27 cellular contexts compared by ENCODE assay signal in genomic region chr3:107739227-107739626, GRCh38.
"Had no signal": no experiment of that assay in that cellular context is flagged by ENCODE, and none has a peak within 500 bp of the region (broad histone marks: within the 10 kb centered on the region; RNA-seq: fewer than 3 reads in every experiment).

No MANE protein-coding gene starts in this region.

- H3K9me3 ChIP-seq: esophagus muscularis mucosa, left ventricle myocardium inferior, mucosa of descending colon, ovary, right lobe of liver, stomach, thyroid gland, upper lobe of left lung, vagina had no signal

- H3K4me3 ChIP-seq: esophagus muscularis mucosa, left ventricle myocardium inferior, lung, mucosa of descending colon, ovary, right lobe of liver, stomach, thyroid gland, upper lobe of left lung, vagina had no signal

- ATAC-seq: activated CD4-positive, CD25-positive, alpha-beta regulatory T cell treated with anti-CD3 and anti-CD28 coated beads, Interleukin-2, amount 50 U/mL, for 24 hours; foreskin keratinocyte; mucosa of descending colon; right lobe of liver; stimulated activated effector memory CD8-positive, alpha-beta T cell treated with anti-CD3 and anti-CD28 coated beads, Interleukin-12 subunit alpha, Interleukin-12 subunit beta, amount 100 ng/mL, for 72 hours had no signal

- DNase-seq: activated CD4-positive, alpha-beta T cell treated with anti-CD3 and anti-CD28 coated beads for 48 hours; activated CD4-positive, alpha-beta T cell treated with anti-CD3 and anti-CD28 coated beads, Interleukin-2, amount 50 U/mL, for 48 hours; activated CD8-positive, alpha-beta memory T cell treated with anti-CD3 and anti-CD28 coated beads for 24 hours; activated effector memory CD4-positive, alpha-beta T cell treated with Interleukin-2 at 50 U/mL for 16 hours; activated naive CD4-positive, alpha-beta T cell treated with Interleukin-2 at 50 U/mL for 16 hours; anterior cingulate cortex; effector CD4-positive, alpha-beta T cell; foreskin keratinocyte; left ventricle myocardium inferior; mucosa of descending colon; ovary; right lobe of liver; stimulated activated CD4-positive, alpha-beta T cell treated with anti-CD3 and anti-CD28 coated beads, Interleukin-4, amount 100 ng/mL, for 1 hour; stomach; T1000; thyroid gland; upper lobe of left lung had no signal

- H3K27ac ChIP-seq: esophagus muscularis mucosa, foreskin keratinocyte, left ventricle myocardium inferior, ovary, right lobe of liver, stomach, thyroid gland, upper lobe of left lung, vagina had no signal

- H3K27me3 Mint-ChIP-seq: activated naive CD8-positive, alpha-beta T cell; central memory CD8-positive, alpha-beta T cell; dendritic cell treated with granulocyte-macrophage colony-stimulating factor and Interleukin-4, amounts not matched to agents 40 ng/mL and 50 ng/mL, for 4 days; progenitor cell of endocrine pancreas had no signal

- H3K4me1 ChIP-seq: esophagus muscularis mucosa, foreskin keratinocyte, right lobe of liver, upper lobe of left lung, vagina had no signal

- H3K36me3 ChIP-seq: left ventricle myocardium inferior, ovary, right lobe of liver, thyroid gland, vagina had no signal

- H3K27ac Mint-ChIP-seq: activated naive CD8-positive, alpha-beta T cell; dendritic cell treated with granulocyte-macrophage colony-stimulating factor and Interleukin-4, amounts not matched to agents 40 ng/mL and 50 ng/mL, for 4 days; progenitor cell of endocrine pancreas; stimulated activated effector memory CD8-positive, alpha-beta T cell treated with anti-CD3 and anti-CD28 coated beads, Interleukin-12 subunit alpha, Interleukin-12 subunit beta, amount 100 ng/mL, for 72 hours; T-helper 1 cell treated with Interleukin-12 subunit alpha and Interleukin-12 subunit beta and Interleukin-4 antibody, amounts not matched to agents 30 μg/mL and 1 μg/mL, for 36 hours had no signal

- H3K9me3 Mint-ChIP-seq: central memory CD8-positive, alpha-beta T cell; dendritic cell treated with granulocyte-macrophage colony-stimulating factor and Interleukin-4, amounts not matched to agents 40 ng/mL and 50 ng/mL, for 4 days; stimulated activated effector memory CD8-positive, alpha-beta T cell treated with anti-CD3 and anti-CD28 coated beads, Interleukin-12 subunit alpha, Interleukin-12 subunit beta, amount 100 ng/mL, for 72 hours; T-helper 1 cell treated with Interleukin-12 subunit alpha and Interleukin-12 subunit beta and Interleukin-4 antibody, amounts not matched to agents 30 μg/mL and 1 μg/mL, for 36 hours had no signal

- H3K4me3 Mint-ChIP-seq: activated naive CD8-positive, alpha-beta T cell; central memory CD8-positive, alpha-beta T cell; dendritic cell treated with granulocyte-macrophage colony-stimulating factor and Interleukin-4, amounts not matched to agents 40 ng/mL and 50 ng/mL, for 4 days; stimulated activated effector memory CD8-positive, alpha-beta T cell treated with anti-CD3 and anti-CD28 coated beads, Interleukin-12 subunit alpha, Interleukin-12 subunit beta, amount 100 ng/mL, for 72 hours; T-helper 1 cell treated with Interleukin-12 subunit alpha and Interleukin-12 subunit beta and Interleukin-4 antibody, amounts not matched to agents 30 μg/mL and 1 μg/mL, for 36 hours had no signal

- H3K36me3 Mint-ChIP-seq: activated naive CD8-positive, alpha-beta T cell had no signal
